ENCODE assay signal across 24 cellular contexts in genomic region chr2:179650420-179650819, GRCh38.
DNase-seq lines count a peak whose midpoint lies in the region; FAIRE-seq and TF ChIP-seq lines count a peak whose summit lies in the region.
"Had no signal": no experiment of that assay in that cellular context is flagged by ENCODE, and none has a peak within 500 bp of the region (broad histone marks: within the 10 kb centered on the region; RNA-seq: fewer than 3 reads in every experiment).

No MANE protein-coding gene starts in this region.

- intact Hi-C loops in OCI-LY7 (cut with micrococcal nuclease; ENCODE audit: unreplicated experiment), result no loop called here

- H3K4me1 ChIP-seq in OCI-LY7 (ENCODE audit: insufficient read depth, low read length, poor library complexity, severe bottlenecking), result no peaks in the 10 kb centered on the region
- H3K4me1 ChIP-seq: A549; BLaER1 treated with 17β-estradiol and CSF1 and Interleukin-3, amounts not matched to agents 10 nM and 100 nM; Caco-2 had no signal

- no peak overlapping the region for H3K4me2 ChIP-seq in OCI-LY7 (ENCODE audit: low read length)
- H3K4me2 ChIP-seq: A549; BLaER1 treated with 17β-estradiol and CSF1 and Interleukin-3, amounts not matched to agents 10 nM and 100 nM had no signal

- CTCF ChIA-PET in OCI-LY7 (lab: Charles Lee; ENCODE audit: unreplicated experiment), result no interaction called here

- in situ Hi-C loops in GM13976 (cut with MboI; ENCODE audit: low sequenced_read_pairs, unreplicated experiment), result no loop called here

- no peak overlapping the region for H3K4me3 ChIP-seq in OCI-LY7 (ENCODE audit: low read depth, low read length, poor library complexity, severe bottlenecking)
- H3K4me3 ChIP-seq: A549; BLaER1 treated with 17β-estradiol and CSF1 and Interleukin-3, amounts not matched to agents 10 nM and 100 nM; GM12878 had no signal

- no peaks in the 10 kb centered on the region for H3K79me2 ChIP-seq in OCI-LY7 (ENCODE audit: insufficient read depth, low read depth, low read length)

- no peak overlapping the region for H2AFZ ChIP-seq in OCI-LY7 (ENCODE audit: low read length)

- no TSS peak for BruUV-seq in OCI-LY7 (replicated peaks; lab: Mats Ljungman, UMichigan)

- POLR2A ChIA-PET in OCI-LY7 (lab: Charles Lee), result no interaction called here

- FAIRE-seq in D721Med (lab: Jason Lieb, UNC), result peak; percentile 55
- FAIRE-seq: A549, GM12878, GM12892, GM19239 had no signal

- TF ChIP-seq CTCF in 22Rv1 (IDR thresholded peaks at IDR 0.05) (no peak), D721Med (IDR thresholded peaks at IDR 0.05; ENCODE audit: insufficient read depth, missing control alignments) (no peak), OCI-LY7 (conservative IDR thresholded peaks at IDR 0.05; ENCODE audit: low read length) (no peak), GM13976 (IDR thresholded peaks at IDR 0.05; ENCODE audit: borderline replicate concordance, control extremely low read depth, extremely low read depth, insufficient read depth, missing control alignments) (no peak)

- DNase-seq in NCI-H2171 treated with DMSO at 0.1 percent for 48 hours (lab: John Stamatoyannopoulos, UW) (peak; percentile 15), NCI-H2171 (lab: John Stamatoyannopoulos, UW) (no peak), D721Med (ENCODE audit: insufficient read length, low spot score) (no peak), OCI-LY7 (ENCODE audit: low spot score) (no peak), GM13976 (ENCODE audit: low spot score) (no peak)
- DNase-seq: AML-193; Caco-2; Calu3; CD4-positive, alpha-beta T cell; CD8-positive, alpha-beta T cell; DMS 273 treated with DMSO at 0.1 percent for 48 hours; DMS153; DMS53; DMS79; DND-41; EL; GDM1 had no signal

- H3K27ac ChIP-seq in 22Rv1 (0 out of 2 replicates have a peak overlapping the region, but pooled peaks have one; percentile 7), OCI-LY7 (ENCODE audit: low read depth, low read length, poor library complexity, severe bottlenecking) (no peak overlapping the region)
- H3K27ac ChIP-seq: A549; BLaER1 treated with 17β-estradiol and CSF1 and Interleukin-3, amounts not matched to agents 10 nM and 100 nM; C4-2B had no signal

- H4K20me1 ChIP-seq in OCI-LY7 (ENCODE audit: insufficient read depth, low read length), result no peaks in the 10 kb centered on the region
- H4K20me1 ChIP-seq: BLaER1 treated with 17β-estradiol and CSF1 and Interleukin-3, amounts not matched to agents 10 nM and 100 nM had no signal

- H3K9me3 ChIP-seq in OCI-LY7 (ENCODE audit: low read length), result no peaks in the 10 kb centered on the region
- H3K9me3 ChIP-seq: A549; BLaER1 treated with 17β-estradiol and CSF1 and Interleukin-3, amounts not matched to agents 10 nM and 100 nM; Caco-2 had no signal

- no peaks in the 10 kb centered on the region for H3K9me2 ChIP-seq in OCI-LY7 (ENCODE audit: insufficient read depth, low read length)

- peaks cover 22% of the 10 kb centered on the region for H3K36me3 ChIP-seq in OCI-LY7 (ENCODE audit: insufficient read depth, low read length)
- H3K36me3 ChIP-seq: BLaER1 treated with 17β-estradiol and CSF1 and Interleukin-3, amounts not matched to agents 10 nM and 100 nM had no signal
